In the genomic region with DNA sequence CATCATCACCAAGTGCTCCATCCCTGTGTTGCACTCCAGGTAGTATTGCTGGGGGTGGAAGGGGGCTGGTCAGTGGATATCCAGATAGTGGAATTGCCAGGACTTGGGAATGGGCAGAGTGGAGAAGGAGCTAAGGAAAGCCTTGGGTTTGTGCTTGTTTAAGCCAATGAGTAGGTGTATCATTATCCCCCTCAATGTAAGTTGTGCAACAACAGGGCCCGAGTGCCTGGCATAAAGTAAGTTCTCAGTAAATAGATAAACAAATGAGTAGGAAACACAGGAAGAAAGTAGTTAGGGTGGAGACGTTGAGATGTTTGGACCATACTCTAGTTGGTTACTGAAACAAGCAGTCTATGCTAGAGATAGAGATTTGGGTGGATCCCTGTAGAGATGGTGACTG, we compare ENCODE assay signal across 20 cellular contexts. TPM values are rescaled to one million over a fixed set of nuclear protein-coding genes. Genes with fewer than 3 reads are reported as not detected.
A peak's percentile ranks its signal among the peaks of the same experiment; 100 is the strongest.
DNase-seq lines count a peak whose midpoint lies in the region; ATAC-seq and TF ChIP-seq lines count a peak whose summit lies in the region.
"Had no signal": no experiment of that assay in that cellular context is flagged by ENCODE, and none has a peak within 500 bp of the region (broad histone marks: within the 10 kb centered on the region; RNA-seq: fewer than 3 reads in every experiment).

No MANE protein-coding gene starts in this region.

- no peaks in the 10 kb centered on the region for H3K27me3 Mint-ChIP-seq in activated CD4-positive, alpha-beta T cell treated with anti-CD3 and anti-CD28 coated beads, Interleukin-2, amount 10 ng/mL, durations not matched to agents 7 days and 5 days
- H3K27me3 Mint-ChIP-seq in CD4-positive, alpha-beta T cell = no peaks in the 10 kb centered on the region
- no peaks in the 10 kb centered on the region for H3K27me3 Mint-ChIP-seq in activated CD4-positive, alpha-beta memory T cell treated with anti-CD3 and anti-CD28 coated beads, Interleukin-2, amount 10 ng/mL, durations not matched to agents 7 days and 5 days
- H3K27me3 Mint-ChIP-seq in memory B cell = no peaks in the 10 kb centered on the region

- no peak overlapping the region for H3K27ac ChIP-seq in CD4-positive, alpha-beta T cell (ENCODE audit: low read depth, low read length)
- H3K27ac ChIP-seq: right atrium auricular region had no signal

- TF ChIP-seq CTCF in CD4-positive, alpha-beta T cell (IDR thresholded peaks at IDR 0.05) = no peak

- H3K27ac Mint-ChIP-seq in activated CD4-positive, alpha-beta T cell treated with anti-CD3 and anti-CD28 coated beads, Interleukin-2, amount 10 ng/mL, durations not matched to agents 7 days and 5 days = peak overlapping the region; percentile 74
- peak overlapping the region; percentile 50 for H3K27ac Mint-ChIP-seq in CD4-positive, alpha-beta T cell
- H3K27ac Mint-ChIP-seq in activated CD4-positive, alpha-beta memory T cell treated with anti-CD3 and anti-CD28 coated beads, Interleukin-2, amount 10 ng/mL, durations not matched to agents 7 days and 5 days = peak overlapping the region; percentile 70
- H3K27ac Mint-ChIP-seq in memory B cell = peak overlapping the region; percentile 28

- H3K27me3 ChIP-seq in CD4-positive, alpha-beta T cell (ENCODE audit: control insufficient read depth, insufficient read depth, low read length) = no peaks in the 10 kb centered on the region
- H3K27me3 ChIP-seq: BLaER1, right atrium auricular region had no signal

- H3K36me3 Mint-ChIP-seq in activated CD4-positive, alpha-beta T cell treated with anti-CD3 and anti-CD28 coated beads, Interleukin-2, amount 10 ng/mL, durations not matched to agents 7 days and 5 days (ENCODE audit: low read depth) = peaks cover 61% of the 10 kb centered on the region
- H3K36me3 Mint-ChIP-seq in CD4-positive, alpha-beta T cell (ENCODE audit: low read depth) = peaks cover 87% of the 10 kb centered on the region
- H3K36me3 Mint-ChIP-seq in activated CD4-positive, alpha-beta memory T cell treated with anti-CD3 and anti-CD28 coated beads, Interleukin-2, amount 10 ng/mL, durations not matched to agents 7 days and 5 days (ENCODE audit: low read depth) = peaks cover 77% of the 10 kb centered on the region
- H3K36me3 Mint-ChIP-seq in memory B cell = peaks cover 22% of the 10 kb centered on the region

- ATAC-seq in CD4-positive, alpha-beta T cell (ENCODE audit: poor library complexity) = no peak
- ATAC-seq in memory B cell (ENCODE audit: low read depth) (no peak), GM18907 (IDR thresholded peaks at IDR 0.05; ENCODE audit: unreplicated experiment) (no peak)
- ATAC-seq: A549, Right ventricle myocardium inferior had no signal

- no peaks in the 10 kb centered on the region for H3K9me3 Mint-ChIP-seq in activated CD4-positive, alpha-beta T cell treated with anti-CD3 and anti-CD28 coated beads, Interleukin-2, amount 10 ng/mL, durations not matched to agents 7 days and 5 days
- no peaks in the 10 kb centered on the region for H3K9me3 Mint-ChIP-seq in CD4-positive, alpha-beta T cell
- no peaks in the 10 kb centered on the region for H3K9me3 Mint-ChIP-seq in activated CD4-positive, alpha-beta memory T cell treated with anti-CD3 and anti-CD28 coated beads, Interleukin-2, amount 10 ng/mL, durations not matched to agents 7 days and 5 days
- H3K9me3 Mint-ChIP-seq in memory B cell = no peaks in the 10 kb centered on the region

- H3K4me1 Mint-ChIP-seq in activated CD4-positive, alpha-beta T cell treated with anti-CD3 and anti-CD28 coated beads, Interleukin-2, amount 10 ng/mL, durations not matched to agents 7 days and 5 days = peaks cover 48% of the 10 kb centered on the region
- H3K4me1 Mint-ChIP-seq in CD4-positive, alpha-beta T cell (ENCODE audit: low read depth) = peaks cover 46% of the 10 kb centered on the region
- peaks cover 47% of the 10 kb centered on the region for H3K4me1 Mint-ChIP-seq in activated CD4-positive, alpha-beta memory T cell treated with anti-CD3 and anti-CD28 coated beads, Interleukin-2, amount 10 ng/mL, durations not matched to agents 7 days and 5 days
- peaks cover 19% of the 10 kb centered on the region for H3K4me1 Mint-ChIP-seq in memory B cell

- no peak overlapping the region for H3K4me3 Mint-ChIP-seq in activated CD4-positive, alpha-beta T cell treated with anti-CD3 and anti-CD28 coated beads, Interleukin-2, amount 10 ng/mL, durations not matched to agents 7 days and 5 days
- no peak overlapping the region for H3K4me3 Mint-ChIP-seq in CD4-positive, alpha-beta T cell
- no peak overlapping the region for H3K4me3 Mint-ChIP-seq in activated CD4-positive, alpha-beta memory T cell treated with anti-CD3 and anti-CD28 coated beads, Interleukin-2, amount 10 ng/mL, durations not matched to agents 7 days and 5 days
- H3K4me3 Mint-ChIP-seq in memory B cell = no peak overlapping the region

- CTCF ChIA-PET in activated CD4-positive, alpha-beta T cell treated with anti-CD3 and anti-CD28 coated beads, Interleukin-2, amount 10 ng/mL, durations not matched to agents 7 days and 5 days (lab: Charles Lee) = interaction anchor here (14.6 to 25.3 kb wide), 2 partner anchors 6 to 114 kb away, joined by 215 to 412 read pairs; a partner anchor contains a TSS
- CTCF ChIA-PET in CD4-positive, alpha-beta T cell (lab: Charles Lee) = no interaction called here
- CTCF ChIA-PET in activated CD4-positive, alpha-beta memory T cell treated with anti-CD3 and anti-CD28 coated beads, Interleukin-2, amount 10 ng/mL, durations not matched to agents 7 days and 5 days (lab: Charles Lee) = interaction anchor here (0.8 to 17.8 kb wide), 3 partner anchors 9 to 114 kb away, joined by 3 to 383 read pairs (median 192); a partner anchor contains a TSS

- DNase-seq in activated CD4-positive, alpha-beta T cell treated with anti-CD3 and anti-CD28 coated beads, Interleukin-2, amount 10 ng/mL, durations not matched to agents 7 days and 5 days = no peak
- no peak for DNase-seq in activated CD4-positive, alpha-beta T cell treated with anti-CD3 and anti-CD28 coated beads, Interleukin-2, amount 50 U/mL, for 4 hours
- DNase-seq in CD4-positive, alpha-beta T cell = no peak
- no peak for DNase-seq in activated CD4-positive, alpha-beta memory T cell treated with anti-CD3 and anti-CD28 coated beads, Interleukin-2, amount 10 ng/mL, durations not matched to agents 7 days and 5 days
- DNase-seq in memory B cell (ENCODE audit: low spot score in 2 of 2) (no peak), ecto neural progenitor cell (ENCODE audit: low spot score) (no peak), NCI-H446 treated with DMSO at 0.1 percent for 48 hours (lab: John Stamatoyannopoulos, UW) (no peak)
- DNase-seq: activated CD4-positive, alpha-beta T cell treated with anti-CD3 and anti-CD28 coated beads, Interleukin-2, amount 50 U/mL, for 48 hours; dermis blood vessel endothelial cell; Karpas-422; left cardiac atrium; mesenchymal stem cell; NCI-H1930; NCI-H2227 treated with DMSO at 0.1 percent for 48 hours; NCI-H774 had no signal

- intact Hi-C loops in CD4-positive, alpha-beta T cell (cut with DNase I, micrococcal nuclease) = no loop called here

- H3K9me3 ChIP-seq in CD4-positive, alpha-beta T cell (ENCODE audit: control insufficient read depth, low read length) = no peaks in the 10 kb centered on the region
- H3K9me3 ChIP-seq: A549, BLaER1, right atrium auricular region had no signal

- POLR2A ChIA-PET in activated CD4-positive, alpha-beta T cell treated with anti-CD3 and anti-CD28 coated beads, Interleukin-2, amount 10 ng/mL, durations not matched to agents 7 days and 5 days (lab: Charles Lee) = no interaction called here
- POLR2A ChIA-PET in CD4-positive, alpha-beta T cell (lab: Charles Lee) = interaction anchor here (1.7 to 9.1 kb wide), 3 partner anchors 7 to 114 kb away, joined by 4 to 168 read pairs (median 32); a partner anchor contains a TSS
- POLR2A ChIA-PET in activated CD4-positive, alpha-beta memory T cell treated with anti-CD3 and anti-CD28 coated beads, Interleukin-2, amount 10 ng/mL, durations not matched to agents 7 days and 5 days (lab: Charles Lee) = interaction anchor here (1.7 to 17.3 kb wide), 5 partner anchors 8 to 113 kb away, joined by 3 to 553 read pairs (median 29); a partner anchor contains a TSS

RNA-seq across cellular contexts. Expression of a gene that starts 9.8 kb away (rescaled TPM):
- 100 to 1,000 TPM; 461 to 520 TPM for total RNA-seq in activated CD4-positive, alpha-beta T cell treated with anti-CD3 and anti-CD28 coated beads, Interleukin-2, amount 10 ng/mL, durations not matched to agents 7 days and 5 days
- total RNA-seq in CD4-positive, alpha-beta T cell = 100 to 1,000 TPM; 247 to 248 TPM
- total RNA-seq in activated CD4-positive, alpha-beta memory T cell treated with anti-CD3 and anti-CD28 coated beads, Interleukin-2, amount 10 ng/mL, durations not matched to agents 7 days and 5 days = 100 to 1,000 TPM; 456 to 464 TPM

RNA-seq across cellular contexts. Expression of a gene that starts 10.5 kb away (rescaled TPM):
- 10 to 100 TPM; 29.3 to 29.8 TPM for total RNA-seq in activated CD4-positive, alpha-beta T cell treated with anti-CD3 and anti-CD28 coated beads, Interleukin-2, amount 10 ng/mL, durations not matched to agents 7 days and 5 days
- 1 to 10 TPM; 1.2 to 1.6 TPM for total RNA-seq in CD4-positive, alpha-beta T cell
- total RNA-seq in activated CD4-positive, alpha-beta memory T cell treated with anti-CD3 and anti-CD28 coated beads, Interleukin-2, amount 10 ng/mL, durations not matched to agents 7 days and 5 days = 10 to 100 TPM; 23.9 to 24.8 TPM

RNA-seq across cellular contexts. Expression of a gene that starts 10.9 kb away (rescaled TPM):
- total RNA-seq in activated CD4-positive, alpha-beta T cell treated with anti-CD3 and anti-CD28 coated beads, Interleukin-2, amount 10 ng/mL, durations not matched to agents 7 days and 5 days = 10 to 100 TPM; 18.6 to 22.7 TPM
- 1 to 10 TPM; 1.3 to 1.6 TPM for total RNA-seq in CD4-positive, alpha-beta T cell
- 10 to 100 TPM; 21.4 to 21.9 TPM for total RNA-seq in activated CD4-positive, alpha-beta memory T cell treated with anti-CD3 and anti-CD28 coated beads, Interleukin-2, amount 10 ng/mL, durations not matched to agents 7 days and 5 days

RNA-seq across cellular contexts. Expression of a gene that starts 36.6 kb away (rescaled TPM):
- 1 to 10 TPM; 6.3 to 7.0 TPM for total RNA-seq in activated CD4-positive, alpha-beta T cell treated with anti-CD3 and anti-CD28 coated beads, Interleukin-2, amount 10 ng/mL, durations not matched to agents 7 days and 5 days
- total RNA-seq in CD4-positive, alpha-beta T cell = 1 to 10 TPM; 1.3 TPM
- 1 to 10 TPM; 6.8 to 7.3 TPM for total RNA-seq in activated CD4-positive, alpha-beta memory T cell treated with anti-CD3 and anti-CD28 coated beads, Interleukin-2, amount 10 ng/mL, durations not matched to agents 7 days and 5 days

Comparison
In these comparisons a context has a peak if more than half of its experiments do, and no peak if none do; other contexts are left out.
1. RNA of a gene that starts 10.5 kb away (total RNA-seq): 29.3 to 29.8 TPM in activated CD4-positive, alpha-beta T cell treated with anti-CD3 and anti-CD28 coated beads, Interleukin-2, amount 10 ng/mL, durations not matched to agents 7 days and 5 days and 23.9 to 24.8 TPM in activated CD4-positive, alpha-beta memory T cell treated with anti-CD3 and anti-CD28 coated beads, Interleukin-2, amount 10 ng/mL, durations not matched to agents 7 days and 5 days; 1.2 to 1.6 TPM in CD4-positive, alpha-beta T cell; every median in the first group is over 4 times any median in the second.
2. RNA of a gene that starts 10.9 kb away (total RNA-seq): 18.6 to 22.7 TPM in activated CD4-positive, alpha-beta T cell treated with anti-CD3 and anti-CD28 coated beads, Interleukin-2, amount 10 ng/mL, durations not matched to agents 7 days and 5 days and 21.4 to 21.9 TPM in activated CD4-positive, alpha-beta memory T cell treated with anti-CD3 and anti-CD28 coated beads, Interleukin-2, amount 10 ng/mL, durations not matched to agents 7 days and 5 days; 1.3 to 1.6 TPM in CD4-positive, alpha-beta T cell; every median in the first group is over 4 times any median in the second.
3. Peak in every context shown above with its lines, with median percentiles within 50 percentile points of each other: H3K27ac Mint-ChIP-seq.